ENCODE assay signal across 18 cellular contexts in the genomic region with DNA sequence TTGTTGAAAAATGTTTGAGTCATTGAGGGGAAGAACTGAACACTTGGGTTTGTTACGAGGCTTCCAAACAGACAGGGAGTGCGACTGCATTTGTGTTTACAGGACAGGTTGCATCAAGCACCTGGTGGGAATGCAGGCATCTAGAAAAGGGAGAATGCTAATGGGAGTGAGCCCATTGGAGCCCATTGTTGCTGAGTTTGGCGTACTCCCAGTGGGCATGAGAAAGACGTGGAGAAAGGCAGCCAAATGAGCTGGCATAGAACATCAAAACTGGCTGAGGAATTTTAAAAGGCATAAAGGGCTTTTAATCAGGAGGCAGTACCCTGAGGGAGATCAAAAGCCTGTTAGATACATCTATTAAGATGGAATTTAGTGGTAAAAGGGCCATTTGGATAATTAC.
"Had no signal": no experiment of that assay in that cellular context is flagged by ENCODE, and none has a peak within 500 bp of the region (broad histone marks: within the 10 kb centered on the region; RNA-seq: fewer than 3 reads in every experiment).

No MANE protein-coding gene starts in this region.

- H3K4me3 Mint-ChIP-seq: activated CD8-positive, alpha-beta T cell treated with anti-CD3 and anti-CD28 coated beads for 36 hours; activated T-cell treated with anti-CD3 and anti-CD28 coated beads, Interleukin-2, amount 50 U/mL, for 72 hours; natural killer cell treated with Interleukin-12 subunit alpha and Interleukin-12 subunit beta and Interleukin-15 and Interleukin-18, amount 100 ng/mL, for 72 hours; T-cell had no signal

- H3K9me3 ChIP-seq: ascending aorta, lower lobe of right lung, upper lobe of left lung had no signal

- H3K27ac Mint-ChIP-seq: activated CD8-positive, alpha-beta T cell treated with anti-CD3 and anti-CD28 coated beads for 36 hours; activated T-cell treated with anti-CD3 and anti-CD28 coated beads, Interleukin-2, amount 50 U/mL, for 72 hours; natural killer cell treated with Interleukin-12 subunit alpha and Interleukin-12 subunit beta and Interleukin-15 and Interleukin-18, amount 100 ng/mL, for 72 hours; T-cell had no signal

- H3K27me3 ChIP-seq: ascending aorta, hepatocyte, upper lobe of left lung had no signal

- H3K36me3 ChIP-seq: ascending aorta, lower lobe of right lung, upper lobe of left lung, WERI-Rb-1 had no signal

- H3K4me1 Mint-ChIP-seq: T-cell had no signal

- DNase-seq: activated CD4-positive, alpha-beta T cell treated with anti-CD3 and anti-CD28 coated beads for 4 hours; activated CD8-positive, alpha-beta memory T cell treated with anti-CD3 and anti-CD28 coated beads, Interleukin-2, amount 50 U/mL, for 4 hours; activated CD8-positive, alpha-beta T cell treated with anti-CD3 and anti-CD28 coated beads for 36 hours; activated gamma-delta T cell treated with Interleukin-2 at 50 U/mL for 16 hours; activated T-cell treated with anti-CD3 and anti-CD28 coated beads, Interleukin-2, amount 50 U/mL, for 72 hours; cortex of kidney; effector CD8-positive, alpha-beta T cell; left cardiac atrium; lower lobe of right lung; stimulated activated CD4-positive, alpha-beta T cell treated with anti-CD3 and anti-CD28 coated beads, Interleukin-2, amount 100 ng/mL, for 48 hours; stimulated activated CD8-positive, alpha-beta memory T cell treated with anti-CD3 and anti-CD28 coated beads, Interleukin-4, amount 100 ng/mL, for 48 hours; stimulated activated naive CD8-positive, alpha-beta T cell treated with anti-CD3 and anti-CD28 coated beads, Interleukin-15, Interleukin-2, amounts not matched to agents 100 U/mL and 50 U/mL, for 24 hours; T-cell; WERI-Rb-1 had no signal

- H3K27me3 Mint-ChIP-seq: activated CD8-positive, alpha-beta T cell treated with anti-CD3 and anti-CD28 coated beads for 36 hours; natural killer cell treated with Interleukin-12 subunit alpha and Interleukin-12 subunit beta and Interleukin-15 and Interleukin-18, amount 100 ng/mL, for 72 hours; T-cell had no signal

- H3K36me3 Mint-ChIP-seq: natural killer cell treated with Interleukin-12 subunit alpha and Interleukin-12 subunit beta and Interleukin-15 and Interleukin-18, amount 100 ng/mL, for 72 hours; T-cell had no signal

- H3K27ac ChIP-seq: ascending aorta, hepatocyte, lower lobe of right lung, upper lobe of left lung, WERI-Rb-1 had no signal

- H3K4me1 ChIP-seq: ascending aorta, lower lobe of right lung, upper lobe of left lung had no signal

- H3K4me3 ChIP-seq: ascending aorta, hepatocyte, lower lobe of right lung, upper lobe of left lung had no signal
